Comparison of ENCODE assay signal across 8 cellular contexts in genomic region chr2:112764071-112765044, GRCh38. TPM values are rescaled to one million over a fixed set of nuclear protein-coding genes. Genes with fewer than 3 reads are reported as not detected.
DNase-seq lines count a peak whose midpoint lies in the region; ATAC-seq, FAIRE-seq and TF ChIP-seq lines count a peak whose summit lies in the region.

TSS of gene CKAP2L (minus strand) at chr2:112764609. CDS start at chr2:112764598, 11 bp downstream.

- POLR2A ChIA-PET in AG04450 (lab: Yijun Ruan, JAX), result no interaction called here

- ATAC-seq in HG03175 (IDR thresholded peaks at IDR 0.05; ENCODE audit: unreplicated experiment), result peak; percentile 98

- H3K9me3 ChIP-seq in AG04450 (ENCODE audit: control insufficient read depth, insufficient read depth, low read length) (no peaks in the 10 kb centered on the region; the same call in 1 of the 2 replicates), WERI-Rb-1 (ENCODE audit: severe bottlenecking) (no peaks in the 10 kb centered on the region), small intestine (ENCODE audit: control insufficient read depth, low read depth) (no peaks in the 10 kb centered on the region)

- no peak for FAIRE-seq in bronchial epithelial cell (lab: Jason Lieb, UNC)
- FAIRE-seq in small intestine (lab: Jason Lieb, UNC), result no peak

- TF ChIP-seq CTCF in AG04450 (IDR thresholded peaks at IDR 0.05; ENCODE audit: low read depth, low read length) (no peak), WERI-Rb-1 (IDR thresholded peaks at IDR 0.05; ENCODE audit: low read depth, low read length) (no peak), bronchial epithelial cell (IDR thresholded peaks at IDR 0.05; ENCODE audit: insufficient read depth, low read length, severe bottlenecking) (no peak)

- H3K27me3 ChIP-seq in AG04450 (ENCODE audit: control insufficient read depth, insufficient read depth, low read length) (no peaks in the 10 kb centered on the region), WERI-Rb-1 (ENCODE audit: insufficient read depth, low read depth, severe bottlenecking) (no peaks in the 10 kb centered on the region), bronchial epithelial cell (ENCODE audit: control insufficient read depth, insufficient read depth, low read length) (no peaks in the 10 kb centered on the region), small intestine (ENCODE audit: control insufficient read depth in 2 of 2, insufficient read depth in 2 of 2, low read length in 2 of 2) (no peaks in the 10 kb centered on the region)

- DNase-seq in AG04450 (ENCODE audit: low read depth, low spot score) (peak; percentile 95), NCI-H2227 treated with DMSO at 0.1 percent for 48 hours (lab: John Stamatoyannopoulos, UW) (peak; percentile 97), WERI-Rb-1 (peak; percentile 98), bronchial epithelial cell (ENCODE audit: low read depth) (peak; percentile 96), iPS-NIHi11 (ENCODE audit: low spot score) (peak; percentile 100), small intestine (peak; percentile 99)

- peaks cover 28% of the 10 kb centered on the region for H3K36me3 ChIP-seq in WERI-Rb-1
- H3K36me3 ChIP-seq in bronchial epithelial cell (ENCODE audit: control insufficient read depth, insufficient read depth, low read length), result no peaks in the 10 kb centered on the region
- no peaks in the 10 kb centered on the region for H3K36me3 ChIP-seq in small intestine (ENCODE audit: control insufficient read depth in 2 of 2, insufficient read depth in 2 of 2, low read length in 2 of 2)

- 0 to 1% (median 0%) methylated on average over 79 of the region's 79 CpGs for WGBS in small intestine, 3 donors

- CTCF ChIA-PET in AG04450 (lab: Charles Lee), result interaction anchor here (0.6 to 4.9 kb wide), 4 partner anchors 15 to 178 kb away, joined by 3 to 44 read pairs (median 3); no protein-coding TSS in a partner anchor

- H3K4me3 ChIP-seq in AG04450 (ENCODE audit: low read depth, low read length) (peak within 1 kb of the TSS; percentile 88), WERI-Rb-1 (ENCODE audit: low read depth, low read length) (peak within 1 kb of the TSS; percentile 94), bronchial epithelial cell (ENCODE audit: low read depth, low read length) (peak within 1 kb of the TSS; percentile 65), small intestine (ENCODE audit: low read depth in 1 of 2, low read length in 2 of 2) (peak within 1 kb of the TSS; percentile 62 to 81)

- in situ Hi-C loops in GM18951 (cut with MboI; ENCODE audit: low sequenced_read_pairs, unreplicated experiment), result no loop called here

- peaks cover 0 to 1% of the 10 kb centered on the region in 2 donors for H3K4me1 ChIP-seq in small intestine (ENCODE audit: control insufficient read depth in 2 of 2, insufficient read depth in 1 of 2, low read depth in 1 of 2, low read length in 1 of 2)

- peak; percentile 59 for TF ChIP-seq POLR2A in GM18951 (IDR thresholded peaks at IDR 0.05; ENCODE audit: extremely low read depth, insufficient read depth, insufficient read length)

- H3K27ac ChIP-seq in AG04450 (ENCODE audit: low read depth, low read length) (peak within 1 kb of the TSS; percentile 54), WERI-Rb-1 (peak within 1 kb of the TSS; percentile 87), small intestine (ENCODE audit: low read depth in 1 of 2, low read length in 1 of 2) (peak within 1 kb of the TSS; percentile 25 to 56)

RNA-seq across cellular contexts. Expression of gene CKAP2L, which starts in this region (rescaled TPM):
- polyA plus RNA-seq in AG04450 (2011; rRNA removed) (2.9 and 4.4 TPM in 2 replicates), small intestine (1 to 10 TPM in 1 of 3 donors, not detected in 2; 3.6 TPM)
- polyA minus RNA-seq in AG04450 (2011; rRNA and poly(A)+ RNA removed), result 1.7 and 4.1 TPM in 2 replicates
- total RNA-seq in bronchial epithelial cell, result 0.13 and 0.26 TPM in 2 replicates

Comparison
In these comparisons a context has a peak if more than half of its experiments do, and no peak if none do; other contexts are left out.
1. Peak in every context shown above with its lines: DNase-seq, ATAC-seq, H3K4me3 ChIP-seq and H3K27ac ChIP-seq.
2. Peak in DNase-seq and H3K4me3 ChIP-seq in bronchial epithelial cell; RNA of the gene not detected or under 1 TPM.